In genomic region chr1:206579747-206580437, GRCh38 we compare ENCODE assay signal across 1 cellular context.
TF ChIP-seq lines count a peak whose summit lies in the region.

No MANE protein-coding gene starts in this region.

TF ChIP-seq in WTC11, 78 proteins besides CTCF, POLR2A, EP300 and RAD21 (continued from another document):
- no peak for TF ChIP-seq E2F4 (CRISPR knock-in tag; IDR thresholded peaks at IDR 0.05; ENCODE audit: borderline replicate concordance, low read depth)
- TF ChIP-seq CBFB (CRISPR knock-in tag; IDR thresholded peaks at IDR 0.05; ENCODE audit: low read depth): no peak
- TF ChIP-seq ZSCAN18 (CRISPR knock-in tag; IDR thresholded peaks at IDR 0.05): no peak
